In the genomic region with DNA sequence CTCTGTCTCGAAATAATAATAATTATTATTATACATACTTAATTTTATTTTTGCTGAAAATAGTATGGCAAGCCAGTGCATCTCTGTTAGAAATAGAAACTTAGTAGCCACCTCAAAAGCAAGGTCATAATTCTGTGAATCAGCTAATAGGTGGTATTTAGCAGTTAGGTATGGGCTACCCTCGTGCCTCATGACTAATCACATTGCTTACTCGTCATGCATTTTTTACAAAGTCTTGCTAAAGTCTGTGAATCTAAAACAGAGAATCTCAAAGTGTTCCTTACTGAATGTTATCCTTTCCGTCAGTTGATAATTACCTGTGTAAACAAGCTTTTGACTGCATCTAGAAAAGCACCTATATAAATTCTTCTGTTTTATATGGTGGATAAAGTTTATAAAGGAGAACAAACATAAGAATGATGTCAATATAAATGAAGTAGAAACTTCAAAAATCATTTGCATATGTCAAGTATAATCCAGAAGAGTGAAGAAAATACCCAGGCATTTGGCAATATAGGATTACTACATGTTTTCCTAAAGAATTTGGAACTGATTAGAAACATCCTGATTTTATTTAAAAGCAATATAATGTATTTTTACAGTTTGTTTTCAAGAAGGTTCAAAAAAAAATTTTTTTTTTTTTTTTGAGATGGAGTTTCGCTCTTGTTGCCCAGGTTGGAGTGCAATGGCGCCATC, we compare ENCODE assay signal across 2 cellular contexts.
TF ChIP-seq lines count a peak whose summit lies in the region.

No MANE protein-coding gene starts in this region.

TF ChIP-seq in A549, 52 proteins besides CTCF, POLR2A, EP300 and RAD21:
- TF ChIP-seq, protein P1, sequence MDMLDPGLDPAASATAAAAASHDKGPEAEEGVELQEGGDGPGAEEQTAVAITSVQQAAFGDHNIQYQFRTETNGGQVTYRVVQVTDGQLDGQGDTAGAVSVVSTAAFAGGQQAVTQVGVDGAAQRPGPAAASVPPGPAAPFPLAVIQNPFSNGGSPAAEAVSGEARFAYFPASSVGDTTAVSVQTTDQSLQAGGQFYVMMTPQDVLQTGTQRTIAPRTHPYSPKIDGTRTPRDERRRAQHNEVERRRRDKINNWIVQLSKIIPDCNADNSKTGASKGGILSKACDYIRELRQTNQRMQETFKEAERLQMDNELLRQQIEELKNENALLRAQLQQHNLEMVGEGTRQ (IDR thresholded peaks at IDR 0.05), result no peak
- TF ChIP-seq FOXS1 (CRISPR knock-in tag; IDR thresholded peaks at IDR 0.05), result no peak; the same call in 1 of the 2 replicates
- no peak for TF ChIP-seq SMC3 (IDR thresholded peaks at IDR 0.05)
- TF ChIP-seq, protein P2, sequence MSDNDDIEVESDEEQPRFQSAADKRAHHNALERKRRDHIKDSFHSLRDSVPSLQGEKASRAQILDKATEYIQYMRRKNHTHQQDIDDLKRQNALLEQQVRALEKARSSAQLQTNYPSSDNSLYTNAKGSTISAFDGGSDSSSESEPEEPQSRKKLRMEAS (IDR thresholded peaks at IDR 0.05), result peak; percentile 51
- TF ChIP-seq JUNB (IDR thresholded peaks at IDR 0.05), result peak; percentile 53
- TF ChIP-seq BHLHE40 (IDR thresholded peaks at IDR 0.05; ENCODE audit: low read depth, low read length), result no peak
- TF ChIP-seq KDM1A (IDR thresholded peaks at IDR 0.05; ENCODE audit: low read depth), result no peak
- no peak for TF ChIP-seq EHF (CRISPR knock-in tag; IDR thresholded peaks at IDR 0.05)
- TF ChIP-seq HOXB13 (CRISPR knock-in tag; IDR thresholded peaks at IDR 0.05; ENCODE audit: low read depth), result no peak
- TF ChIP-seq TFCP2L1 (CRISPR knock-in tag; IDR thresholded peaks at IDR 0.05), result no peak
- no peak for TF ChIP-seq HOXA7 (CRISPR knock-in tag; IDR thresholded peaks at IDR 0.05)
- peak in 1 of 2 experiments; percentile 7; a peak in 1 of 4 replicates for TF ChIP-seq CEBPB (IDR thresholded peaks at IDR 0.05)
- peak; percentile 42; the same call in 1 of the 2 replicates for TF ChIP-seq FOSL2 (IDR thresholded peaks at IDR 0.05)
- peak; percentile 86 for TF ChIP-seq FOSL2 (CRISPR knock-in tag; IDR thresholded peaks at IDR 0.05)
- no peak for TF ChIP-seq ZNF302 (CRISPR knock-in tag; IDR thresholded peaks at IDR 0.05)
- no peak; a peak in 1 of 5 replicates for TF ChIP-seq JUN (IDR thresholded peaks at IDR 0.05)
- TF ChIP-seq ZSCAN20 (CRISPR knock-in tag; IDR thresholded peaks at IDR 0.05), result no peak
- TF ChIP-seq CHD2 (IDR thresholded peaks at IDR 0.05; ENCODE audit: low read length, partially characterized antibody), result no peak
- TF ChIP-seq, protein P3, sequence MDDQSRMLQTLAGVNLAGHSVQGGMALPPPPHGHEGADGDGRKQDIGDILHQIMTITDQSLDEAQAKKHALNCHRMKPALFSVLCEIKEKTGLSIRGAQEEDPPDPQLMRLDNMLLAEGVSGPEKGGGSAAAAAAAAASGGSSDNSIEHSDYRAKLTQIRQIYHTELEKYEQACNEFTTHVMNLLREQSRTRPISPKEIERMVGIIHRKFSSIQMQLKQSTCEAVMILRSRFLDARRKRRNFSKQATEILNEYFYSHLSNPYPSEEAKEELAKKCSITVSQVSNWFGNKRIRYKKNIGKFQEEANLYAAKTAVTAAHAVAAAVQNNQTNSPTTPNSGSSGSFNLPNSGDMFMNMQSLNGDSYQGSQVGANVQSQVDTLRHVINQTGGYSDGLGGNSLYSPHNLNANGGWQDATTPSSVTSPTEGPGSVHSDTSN (IDR thresholded peaks at IDR 0.05), result no peak
- TF ChIP-seq GATA3 (IDR thresholded peaks at IDR 0.05; ENCODE audit: borderline replicate concordance), result peak; percentile 36; the same call in 1 of the 2 replicates
- no peak for TF ChIP-seq ESRRA (IDR thresholded peaks at IDR 0.05; ENCODE audit: borderline replicate concordance, low read length)
- TF ChIP-seq NR3C1 (IDR thresholded peaks at IDR 0.05), result no peak
- TF ChIP-seq, protein P4, sequence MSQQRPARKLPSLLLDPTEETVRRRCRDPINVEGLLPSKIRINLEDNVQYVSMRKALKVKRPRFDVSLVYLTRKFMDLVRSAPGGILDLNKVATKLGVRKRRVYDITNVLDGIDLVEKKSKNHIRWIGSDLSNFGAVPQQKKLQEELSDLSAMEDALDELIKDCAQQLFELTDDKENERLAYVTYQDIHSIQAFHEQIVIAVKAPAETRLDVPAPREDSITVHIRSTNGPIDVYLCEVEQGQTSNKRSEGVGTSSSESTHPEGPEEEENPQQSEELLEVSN (IDR thresholded peaks at IDR 0.05; ENCODE audit: borderline replicate concordance, low read depth), result no peak
- no peak for TF ChIP-seq POLR2AphosphoS2 (conservative IDR thresholded peaks at IDR 0.05; ENCODE audit: low read length)
- peak; percentile 8 for TF ChIP-seq MAFK (IDR thresholded peaks at IDR 0.05; ENCODE audit: partially characterized antibody)
- no peak for TF ChIP-seq EHMT2 (IDR thresholded peaks at IDR 0.05; ENCODE audit: low read depth)
- no peak for TF ChIP-seq NPAS2 (CRISPR knock-in tag; IDR thresholded peaks at IDR 0.05; ENCODE audit: borderline replicate concordance)
- TF ChIP-seq, protein P5, sequence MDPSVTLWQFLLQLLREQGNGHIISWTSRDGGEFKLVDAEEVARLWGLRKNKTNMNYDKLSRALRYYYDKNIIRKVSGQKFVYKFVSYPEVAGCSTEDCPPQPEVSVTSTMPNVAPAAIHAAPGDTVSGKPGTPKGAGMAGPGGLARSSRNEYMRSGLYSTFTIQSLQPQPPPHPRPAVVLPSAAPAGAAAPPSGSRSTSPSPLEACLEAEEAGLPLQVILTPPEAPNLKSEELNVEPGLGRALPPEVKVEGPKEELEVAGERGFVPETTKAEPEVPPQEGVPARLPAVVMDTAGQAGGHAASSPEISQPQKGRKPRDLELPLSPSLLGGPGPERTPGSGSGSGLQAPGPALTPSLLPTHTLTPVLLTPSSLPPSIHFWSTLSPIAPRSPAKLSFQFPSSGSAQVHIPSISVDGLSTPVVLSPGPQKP (IDR thresholded peaks at IDR 0.05; ENCODE audit: low read depth, low read length), result no peak

TF ChIP-seq in HCT116, 20 proteins besides CTCF, POLR2A, EP300 and RAD21 (continued from another document):
- TF ChIP-seq SP1 (IDR thresholded peaks at IDR 0.05; ENCODE audit: low read depth), result peak; percentile 28; the same call in 1 of the 2 replicates
TF ChIP-seq in HCT116: peak in this region for 2.
